ENCODE assay signal across 15 cellular contexts in genomic region chr15:93929375-93930094, GRCh38.
DNase-seq lines count a peak whose midpoint lies in the region; ATAC-seq, FAIRE-seq and TF ChIP-seq lines count a peak whose summit lies in the region.
"Had no signal": no experiment of that assay in that cellular context is flagged by ENCODE, and none has a peak within 500 bp of the region (broad histone marks: within the 10 kb centered on the region; RNA-seq: fewer than 3 reads in every experiment).

No MANE protein-coding gene starts in this region.

- WGBS in SK-N-SH (ENCODE audit: low lambda C conversion rate): 19% methylated on average over 7 of the region's 7 CpGs
- WGBS in mesodermal cell (ENCODE audit: insufficient coverage in 2 of 2), 2 experiments: 48 to 79% methylated on average over 2 to 6 of the region's 7 CpGs
- WGBS in aorta, 2 donors: 19 to 21% methylated on average over 7 of the region's 7 CpGs

- FAIRE-seq in kidney (lab: Jason Lieb, UNC): no peak
- FAIRE-seq: endothelial cell of umbilical vein, K562 had no signal

- H3K27ac ChIP-seq in SK-N-SH (ENCODE audit: low read depth in 2 of 2, low read length in 1 of 2) (peak overlapping the region in 1 of 2 experiments; percentile 81; a peak in 2 of 4 replicates), mesodermal cell (ENCODE audit: low read depth, low read length, severe bottlenecking) (peak overlapping the region; percentile 63), aorta (ENCODE audit: low read depth in 1 of 2, low read length in 2 of 2) (no peak overlapping the region), kidney (ENCODE audit: low read depth in 2 of 2, low read length in 2 of 2) (no peak overlapping the region)
- H3K27ac ChIP-seq: 22Rv1 had no signal

- no peak for TF ChIP-seq RAD21 in SK-N-SH (IDR thresholded peaks at IDR 0.05; ENCODE audit: low read length)

- H4K20me1 ChIP-seq in SK-N-SH (ENCODE audit: insufficient read depth): no peaks in the 10 kb centered on the region

- TF ChIP-seq CTCF in SK-N-SH (IDR thresholded peaks at IDR 0.05) (no peak), epithelial cell of esophagus (IDR thresholded peaks at IDR 0.05; ENCODE audit: insufficient read depth, low read depth, low read length, missing control alignments) (no peak), kidney (IDR thresholded peaks at IDR 0.05; ENCODE audit: borderline replicate concordance, extremely low read depth, insufficient read depth) (no peak)

- H3K27me3 ChIP-seq in SK-N-SH (ENCODE audit: insufficient read depth): no peaks in the 10 kb centered on the region
- no peaks in the 10 kb centered on the region for H3K27me3 ChIP-seq in aorta (ENCODE audit: control insufficient read depth in 1 of 2, insufficient read depth in 2 of 2, low read length in 1 of 2)
- H3K27me3 ChIP-seq: tibial nerve had no signal

- peak overlapping the region; percentile 67 for H3K4me2 ChIP-seq in SK-N-SH

- DNase-seq in SK-N-SH (no peak), epithelial cell of esophagus (ENCODE audit: low read depth) (peak; percentile 75), aorta (peak in 1 of 2 donors; percentile 62), kidney (no peak), CD1c-positive myeloid dendritic cell (ENCODE audit: extremely low spot score) (no peak)
- DNase-seq: activated naive CD4-positive, alpha-beta T cell treated with anti-CD3 and anti-CD28 coated beads, Interleukin-2, amount 50 U/mL, for 16 hours; NCI-H748 treated with DMSO at 0.1 percent for 48 hours had no signal

- no peak overlapping the region for H3K9ac ChIP-seq in SK-N-SH
- H3K9ac ChIP-seq in kidney (ENCODE audit: low read length in 2 of 2): no peak overlapping the region

- H3K9me3 ChIP-seq in SK-N-SH: no peaks in the 10 kb centered on the region
- H3K9me3 ChIP-seq in mesodermal cell (ENCODE audit: control insufficient read depth, low read length): no peaks in the 10 kb centered on the region
- no peaks in the 10 kb centered on the region for H3K9me3 ChIP-seq in aorta (ENCODE audit: control insufficient read depth, low read length)
- no peaks in the 10 kb centered on the region for H3K9me3 ChIP-seq in kidney (ENCODE audit: control insufficient read depth in 1 of 2, low read length in 2 of 2)
- H3K9me3 ChIP-seq: tibial nerve had no signal

- peaks cover 5% of the 10 kb centered on the region for H3F3A ChIP-seq in SK-N-SH (replicated peaks; ENCODE audit: insufficient read depth)

- H3K36me3 ChIP-seq in SK-N-SH (replicated peaks in 1 of 2; ENCODE audit: control insufficient read depth in 1 of 2, insufficient read depth in 2 of 2, low read length in 1 of 2): no peaks in the 10 kb centered on the region
- no peaks in the 10 kb centered on the region for H3K36me3 ChIP-seq in mesodermal cell (ENCODE audit: control insufficient read depth, insufficient read depth, low read length)
- no peaks in the 10 kb centered on the region for H3K36me3 ChIP-seq in aorta (ENCODE audit: control insufficient read depth in 1 of 2, insufficient read depth in 2 of 2, low read length in 1 of 2)
- H3K36me3 ChIP-seq in kidney (ENCODE audit: control insufficient read depth in 1 of 2, insufficient read depth in 2 of 2, low read length in 2 of 2): no peaks in the 10 kb centered on the region
- H3K36me3 ChIP-seq: tibial nerve had no signal

- H3K4me3 ChIP-seq in SK-N-SH (ENCODE audit: low read depth in 2 of 2, low read length in 1 of 2) (no peak overlapping the region; a peak in 1 of 4 replicates), epithelial cell of esophagus (ENCODE audit: low read length) (no peak overlapping the region), mesodermal cell (ENCODE audit: extremely low read depth, insufficient read depth, low read length, poor library complexity, severe bottlenecking) (no peak overlapping the region), aorta (ENCODE audit: low read length in 2 of 2) (no peak overlapping the region), kidney (ENCODE audit: low read length in 2 of 2) (no peak overlapping the region)
- H3K4me3 ChIP-seq: K562, lung, tibial nerve had no signal

- H3K79me2 ChIP-seq in SK-N-SH (ENCODE audit: insufficient read depth): no peaks in the 10 kb centered on the region

- CTCF ChIA-PET in SK-N-SH (lab: Yijun Ruan, JAX): interaction anchor here (0.7 to 1.3 kb wide), 3 partner anchors 116 to 899 kb away, joined by 3 to 4 read pairs (median 3); no protein-coding TSS in a partner anchor

- TF ChIP-seq EP300 in SK-N-SH (IDR thresholded peaks at IDR 0.05; ENCODE audit: borderline replicate concordance in 1 of 2, low read depth in 1 of 2, low read length in 1 of 2): peak in 1 of 2 experiments; percentile 55; a peak in 1 of 4 replicates

- H2AFZ ChIP-seq in SK-N-SH (ENCODE audit: low read depth): no peak overlapping the region; the same call in 1 of the 2 replicates

- intact Hi-C loops in aorta (cut with DNase I) (loop anchor here in 1 of 2 donors (10.0 kb wide), 1 partner anchor 65 kb away; no protein-coding TSS in a partner anchor), kidney (cut with DNase I) (no loop called here)

- POLR2A ChIA-PET in SK-N-SH (lab: Yijun Ruan, JAX): no interaction called here

- H3K9me2 ChIP-seq in SK-N-SH: no peaks in the 10 kb centered on the region

- H3K4me1 ChIP-seq in SK-N-SH (ENCODE audit: control insufficient read depth in 1 of 2, insufficient read depth in 2 of 2, low read depth in 1 of 2, low read length in 1 of 2) (peaks cover 0 to 3% of the 10 kb centered on the region in 2 experiments; a peak in 1 of 4 replicates), mesodermal cell (ENCODE audit: control insufficient read depth, insufficient read depth, low read length, poor library complexity, severe bottlenecking) (peaks cover 4% of the 10 kb centered on the region), aorta (ENCODE audit: control insufficient read depth in 1 of 2, insufficient read depth in 2 of 2, low read length in 2 of 2) (no peaks in the 10 kb centered on the region), kidney (ENCODE audit: control insufficient read depth in 1 of 2, insufficient read depth in 1 of 2, low read depth in 1 of 2, low read length in 2 of 2) (no peaks in the 10 kb centered on the region)

- no peak for ATAC-seq in SK-N-SH treated with all-trans-retinoic acid at 6 μM for 48 hours
- peak; percentile 82 for ATAC-seq in aorta (ENCODE audit: low FRiP score)
- no peak for ATAC-seq in GM19452 (IDR thresholded peaks at IDR 0.05; ENCODE audit: unreplicated experiment)
- ATAC-seq: K562 had no signal

TF ChIP-seq in SK-N-SH, 30 proteins besides CTCF, POLR2A, EP300 and RAD21 (continues in another document):
- TF ChIP-seq TEAD4 (IDR thresholded peaks at IDR 0.05; ENCODE audit: borderline replicate concordance, insufficient read depth) (0 out of 2 replicates have a peak, but pooled peaks have one; percentile 10), EZH2phosphoT487 (IDR thresholded peaks at IDR 0.05; ENCODE audit: borderline replicate concordance, low read depth) (no peak), NRF1 (IDR thresholded peaks at IDR 0.05; ENCODE audit: low read depth, low read length) (no peak), MAX (IDR thresholded peaks at IDR 0.05; ENCODE audit: low read depth) (no peak), FOXM1 (IDR thresholded peaks at IDR 0.05; ENCODE audit: low read depth) (no peak), GABPA (IDR thresholded peaks at IDR 0.05; ENCODE audit: low read depth) (no peak), TAF1 (IDR thresholded peaks at IDR 0.05; ENCODE audit: borderline replicate concordance, low read depth, low read length) (no peak)

TF ChIP-seq in SK-N-SH treated with all-trans-retinoic acid at 6 μM for 48 hours, 23 proteins besides CTCF, POLR2A, EP300 and RAD21:
- TF ChIP-seq CSRNP3 (CRISPR knock-in tag; IDR thresholded peaks at IDR 0.05): no peak
- TF ChIP-seq ZNF70 (CRISPR knock-in tag; IDR thresholded peaks at IDR 0.05): no peak
